ENCODE assay signal across 1 cellular context in genomic region chr11:111733655-111734088, GRCh38.
TF ChIP-seq lines count a peak whose summit lies in the region.

No MANE protein-coding gene starts in this region.

TF ChIP-seq in H1, 55 proteins besides CTCF, POLR2A, EP300 and RAD21 (continued from another document):
- TF ChIP-seq CEBPB (IDR thresholded peaks at IDR 0.05; ENCODE audit: low read depth, low read length) (no peak), TAF7 (optimal IDR thresholded peaks at IDR 0.05; ENCODE audit: borderline replicate concordance, low read depth, low read length) (no peak), ATF2 (IDR thresholded peaks at IDR 0.05; ENCODE audit: low read length) (no peak), MAX (IDR thresholded peaks at IDR 0.05) (no peak), HDAC2 (IDR thresholded peaks at IDR 0.05; ENCODE audit: borderline replicate concordance in 1 of 2, low read depth in 2 of 2, low read length in 2 of 2) (no peak), KDM4A (IDR thresholded peaks at IDR 0.05; ENCODE audit: low read depth, low read length, severe bottlenecking) (no peak), RFX5 (IDR thresholded peaks at IDR 0.05; ENCODE audit: borderline replicate concordance, low read depth, low read length) (no peak), SP4 (IDR thresholded peaks at IDR 0.05; ENCODE audit: low read length) (no peak), FOSL1 (IDR thresholded peaks at IDR 0.05; ENCODE audit: insufficient read depth, low read depth, low read length) (no peak), RNF2 (IDR thresholded peaks at IDR 0.05; ENCODE audit: borderline replicate concordance, low read depth, low read length, missing control alignments, poor library complexity, severe bottlenecking) (no peak), PHF8 (conservative IDR thresholded peaks at IDR 0.05; ENCODE audit: low read depth, low read length) (no peak), TCF12 (IDR thresholded peaks at IDR 0.05; ENCODE audit: low read depth, low read length) (no peak), NANOG (IDR thresholded peaks at IDR 0.05; ENCODE audit: insufficient read depth, low read depth, low read length, poor library complexity, severe bottlenecking) (no peak), CHD7 (IDR thresholded peaks at IDR 0.05; ENCODE audit: insufficient replicate concordance, low read length) (no peak), HDAC6 (IDR thresholded peaks at IDR 0.05; ENCODE audit: low read depth, low read length) (no peak)
